ENCODE assay signal across 10 cellular contexts in genomic region chr9:136725612-136726011, GRCh38. TPM values are rescaled to one million over a fixed set of nuclear protein-coding genes. Genes with fewer than 3 reads are reported as not detected.
DNase-seq lines count a peak whose midpoint lies in the region; ATAC-seq, FAIRE-seq and TF ChIP-seq lines count a peak whose summit lies in the region.
"Had no signal": no experiment of that assay in that cellular context is flagged by ENCODE, and none has a peak within 500 bp of the region (broad histone marks: within the 10 kb centered on the region; RNA-seq: fewer than 3 reads in every experiment).

No MANE protein-coding gene starts in this region.

- no peaks in the 10 kb centered on the region for H3K9me3 Mint-ChIP-seq in activated naive CD8-positive, alpha-beta T cell (ENCODE audit: low read depth)

- H3K4me3 ChIP-seq in HepG2 (replicated peaks in 1 of 3; ENCODE audit: insufficient read depth in 1 of 3, low read depth in 2 of 3, low read length in 3 of 3) (peak overlapping the region in 2 of 3 experiments; percentile 89; a peak in 5 of 6 replicates), right lobe of liver (no peak overlapping the region), iPS-20b (ENCODE audit: low read length) (peak overlapping the region; percentile 100)
- H3K4me3 ChIP-seq: body of pancreas had no signal

- TF ChIP-seq CTCF in HepG2 (CRISPR knock-in tag; IDR thresholded peaks at IDR 0.05) (no peak), right lobe of liver (IDR thresholded peaks at IDR 0.05) (no peak), omental fat pad (IDR thresholded peaks at IDR 0.05) (no peak)

- peak overlapping the region; percentile 99 for H3K4me3 Mint-ChIP-seq in activated naive CD8-positive, alpha-beta T cell

- in situ Hi-C loops in HepG2 (cut with HindIII; ENCODE audit: extremely low pct_ligation_motif_present, low pct_unique_long_range_greater_than_20kb): no loop called here

- DNase-seq in HepG2 (ENCODE audit: low spot score): no peak
- no peak for DNase-seq in right lobe of liver
- DNase-seq in urothelium cell line (ENCODE audit: low spot score): peak; percentile 54
- no peak for DNase-seq in DMS153 treated with DMSO at 0.1 percent for 48 hours (lab: John Stamatoyannopoulos, UW; ENCODE audit: unreplicated experiment)
- no peak for DNase-seq in omental fat pad (ENCODE audit: low spot score)
- no peak for DNase-seq in activated CD4-positive, alpha-beta T cell treated with anti-CD3 and anti-CD28 coated beads for 1 hour
- DNase-seq: body of pancreas, NCI-H748 treated with DMSO at 0.1 percent for 48 hours had no signal

- H3K4me1 ChIP-seq in HepG2 (ENCODE audit: insufficient read depth, low read length) (peaks cover 50% of the 10 kb centered on the region), right lobe of liver (peaks cover 0 to 17% (median 7%) of the 10 kb centered on the region in 4 donors), iPS-20b (ENCODE audit: insufficient read depth, low read length) (peaks cover 11% of the 10 kb centered on the region)

- H3K27ac ChIP-seq in HepG2 (ENCODE audit: extremely low read length, insufficient read depth, low read length): no peak overlapping the region
- H3K27ac ChIP-seq in right lobe of liver: no peak overlapping the region
- no peak overlapping the region for H3K27ac ChIP-seq in iPS-20b (ENCODE audit: low read length)

- peak overlapping the region; percentile 97 for H3K4me2 ChIP-seq in HepG2 (ENCODE audit: low read depth, low read length)

- H3K27me3 ChIP-seq in HepG2 (ENCODE audit: control insufficient read depth in 1 of 2, insufficient read depth in 2 of 2, low read length in 2 of 2) (no peaks in the 10 kb centered on the region; a peak in 1 of 5 replicates), right lobe of liver (no peaks in the 10 kb centered on the region), iPS-20b (ENCODE audit: insufficient read depth, low read length) (peaks cover 18% of the 10 kb centered on the region)
- H3K27me3 ChIP-seq: body of pancreas had no signal

- no peak for TF ChIP-seq EP300 in HepG2 (IDR thresholded peaks at IDR 0.05; ENCODE audit: low read depth in 2 of 2, low read length in 2 of 2)
- no peak for TF ChIP-seq EP300 in HepG2 (CRISPR knock-in tag; IDR thresholded peaks at IDR 0.05; ENCODE audit: borderline replicate concordance)

- POLR2A ChIA-PET in HepG2 (lab: Yijun Ruan, JAX): interaction anchor here (0.8 kb wide), 1 partner anchor 28 kb away, joined by 3 read pairs; no protein-coding TSS in a partner anchor

- H3K4me1 Mint-ChIP-seq in activated naive CD8-positive, alpha-beta T cell (ENCODE audit: low read depth): peaks cover 31% of the 10 kb centered on the region

- H3K36me3 ChIP-seq in HepG2 (replicated peaks in 1 of 2; ENCODE audit: control insufficient read depth in 1 of 2, insufficient read depth in 2 of 2, low read length in 2 of 2) (peaks cover 11 to 20% of the 10 kb centered on the region in 2 experiments; a peak in 4 of 5 replicates), right lobe of liver (peaks cover 0 to 39% (median 24%) of the 10 kb centered on the region in 4 donors), iPS-20b (ENCODE audit: insufficient read depth, low read depth, low read length) (peaks cover 48% of the 10 kb centered on the region)

- H3K9ac ChIP-seq in HepG2 (ENCODE audit: insufficient read depth, low read depth, low read length) (peak overlapping the region; percentile 90; the same call in 1 of the 2 replicates), iPS-20b (ENCODE audit: low read depth, low read length) (peak overlapping the region; percentile 99; the same call in 1 of the 2 replicates)

- TF ChIP-seq POLR2A in HepG2 (IDR thresholded peaks at IDR 0.05; ENCODE audit: insufficient read depth in 1 of 2, low read depth in 2 of 2, low read length in 2 of 2) (no peak), right lobe of liver (IDR thresholded peaks at IDR 0.05) (no peak)

- H2AFZ ChIP-seq in HepG2 (ENCODE audit: low read length): no peak overlapping the region

- no peaks in the 10 kb centered on the region for H3K27me3 Mint-ChIP-seq in activated naive CD8-positive, alpha-beta T cell

- WGBS in HepG2 (ENCODE audit: low lambda C conversion rate): 80% methylated on average over 10 of the region's 10 CpGs
- WGBS in right lobe of liver (ENCODE audit: insufficient coverage, low coverage, low lambda C conversion rate, missing lambda C conversion rate): 44% methylated on average over 3 of the region's 10 CpGs

- H3K79me2 ChIP-seq in HepG2 (ENCODE audit: insufficient read depth, low read length): peaks cover 31% of the 10 kb centered on the region

- no TSS peak for BruUV-seq in HepG2 (replicated peaks; lab: Mats Ljungman, UMichigan)

- TF ChIP-seq RAD21 in HepG2 (CRISPR knock-in tag; IDR thresholded peaks at IDR 0.05): no peak

- H4K20me1 ChIP-seq in HepG2 (ENCODE audit: insufficient read depth, low read length): peaks cover 52% of the 10 kb centered on the region

- no peak for FAIRE-seq in HepG2 (lab: Jason Lieb, UNC)
- no peak for FAIRE-seq in urothelium cell line (lab: Jason Lieb, UNC)

- ATAC-seq in HepG2 (no peak), right lobe of liver (no peak), omental fat pad (ENCODE audit: low FRiP score) (no peak)
- ATAC-seq: body of pancreas had no signal

- H3K9me3 ChIP-seq in HepG2 (ENCODE audit: low read length): no peaks in the 10 kb centered on the region
- no peaks in the 10 kb centered on the region for H3K9me3 ChIP-seq in right lobe of liver
- no peaks in the 10 kb centered on the region for H3K9me3 ChIP-seq in iPS-20b (ENCODE audit: insufficient read depth, low read depth, low read length)
- H3K9me3 ChIP-seq: body of pancreas had no signal

- peaks cover 7% of the 10 kb centered on the region for H3K36me3 Mint-ChIP-seq in activated naive CD8-positive, alpha-beta T cell

- peak overlapping the region; percentile 46 for H3K27ac Mint-ChIP-seq in activated naive CD8-positive, alpha-beta T cell

- intact Hi-C loops in HepG2 (cut with micrococcal nuclease; ENCODE audit: unreplicated experiment): no loop called here
- intact Hi-C loops in right lobe of liver (cut with DNase I): no loop called here

- CTCF ChIA-PET in HepG2 (lab: Yijun Ruan, JAX; ENCODE audit: low intra/inter-chr PET ratio, low total read pairs): no interaction called here

RNA-seq across cellular contexts. Expression of gene DIPK1B, which starts 13.2 kb away (rescaled TPM):
- 0.18 and 0.28 TPM in 2 replicates for total RNA-seq in HepG2 (2016; rRNA removed; fragmentation: Illumina TruSeq; extraction: Trizol)
- total RNA-seq in HepG2 (2016; cell fraction: cytosol; rRNA removed; fragmentation: Illumina TruSeq; extraction: Trizol; ENCODE audit: low read depth): 0.91 and 1.1 TPM in 2 replicates
- 0.28 and 0.41 TPM in 2 replicates for total RNA-seq in HepG2 (2016; cell fraction: insoluble cytoplasmic fraction; rRNA removed; fragmentation: Illumina TruSeq; extraction: Trizol)
- 0.99 and 1.2 TPM in 2 replicates for total RNA-seq in HepG2 (2016; cell fraction: membrane; rRNA removed; fragmentation: Illumina TruSeq; extraction: Trizol)
- total RNA-seq in HepG2 (2016; cell fraction: nucleus; rRNA removed; fragmentation: Illumina TruSeq; extraction: Trizol): 0.16 TPM in 1 of 2 replicates, not detected in the other
- polyA plus RNA-seq in HepG2 (2011; rRNA removed): 3.9 and 7.2 TPM in 2 replicates
- 4.8 and 7.5 TPM in 2 replicates for polyA plus RNA-seq in HepG2 (2011; cell fraction: cytosol; rRNA removed)
- 17.3 and 19.2 TPM in 2 replicates for polyA plus RNA-seq in HepG2 (2011; cell fraction: nucleus; rRNA removed)
- 3.2 TPM in 2 replicates for polyA plus RNA-seq in HepG2 (2012)
- 1.3 TPM in 2 replicates for polyA plus RNA-seq in HepG2 (2016; cell fraction: cytosol; fragmentation: Illumina TruSeq; extraction: Trizol; ENCODE audit: low read depth)
- polyA plus RNA-seq in HepG2 (2016; cell fraction: insoluble cytoplasmic fraction; fragmentation: Illumina TruSeq; extraction: Trizol; ENCODE audit: low read depth): 0.28 and 0.45 TPM in 2 replicates
- polyA plus RNA-seq in HepG2 (2016; cell fraction: membrane; fragmentation: Illumina TruSeq; extraction: Trizol; ENCODE audit: low read depth): 1.1 TPM in 2 replicates
- polyA plus RNA-seq in HepG2 (2016; cell fraction: nucleus; fragmentation: Illumina TruSeq; extraction: Trizol; ENCODE audit: insufficient read depth, low read depth): 0.56 and 0.57 TPM in 2 replicates
- polyA minus RNA-seq in HepG2 (2011; rRNA and poly(A)+ RNA removed; ENCODE audit: low replicate concordance): 0.07 and 7.1 TPM in 2 replicates
- polyA minus RNA-seq in HepG2 (2011; cell fraction: cytosol; rRNA and poly(A)+ RNA removed): 2.7 and 3.6 TPM in 2 replicates
- 1.2 TPM in 2 replicates for polyA minus RNA-seq in HepG2 (2011; cell fraction: nucleus; rRNA and poly(A)+ RNA removed)
- total RNA-seq in right lobe of liver: 1 to 10 TPM; 1.4 to 7.7 (median 5.1) TPM
- 10 to 100 TPM in 1 of 4 donors, 1 to 10 TPM in 3; 4.4 to 12.8 (median 7.5) TPM for total RNA-seq in omental fat pad

RNA-seq across cellular contexts. Expression of gene LCN10, which starts 17.1 kb away (rescaled TPM):
- total RNA-seq in HepG2 (2016; rRNA removed; fragmentation: Illumina TruSeq; extraction: Trizol) (0.14 and 0.53 TPM in 2 replicates), right lobe of liver (under 1 TPM in 4 of 6 experiments, not detected in 2; 0.23 to 0.81 (median 0.32) TPM), omental fat pad (10 to 100 TPM in 1 of 4 donors, 1 to 10 TPM in 3; 3.5 to 10.2 (median 5.0) TPM)
- not detected in 2 replicates for total RNA-seq in HepG2 (2016; cell fraction: cytosol; rRNA removed; fragmentation: Illumina TruSeq; extraction: Trizol; ENCODE audit: low read depth)
- total RNA-seq in HepG2 (2016; cell fraction: insoluble cytoplasmic fraction; rRNA removed; fragmentation: Illumina TruSeq; extraction: Trizol): 0.13 and 0.19 TPM in 2 replicates
- total RNA-seq in HepG2 (2016; cell fraction: membrane; rRNA removed; fragmentation: Illumina TruSeq; extraction: Trizol): 0.34 TPM in 2 replicates
- 0.22 TPM in 1 of 2 replicates, not detected in the other for total RNA-seq in HepG2 (2016; cell fraction: nucleus; rRNA removed; fragmentation: Illumina TruSeq; extraction: Trizol)
- polyA plus RNA-seq in HepG2 (2011; rRNA removed): 0.61 and 0.84 TPM in 2 replicates
- polyA plus RNA-seq in HepG2 (2011; cell fraction: cytosol; rRNA removed): 0.82 and 1.0 TPM in 2 replicates
- polyA plus RNA-seq in HepG2 (2011; cell fraction: nucleus; rRNA removed): 0.85 and 1.8 TPM in 2 replicates
- polyA plus RNA-seq in HepG2 (2012): 1.5 and 1.8 TPM in 2 replicates
- 0.18 and 0.24 TPM in 2 replicates for polyA plus RNA-seq in HepG2 (2016; cell fraction: cytosol; fragmentation: Illumina TruSeq; extraction: Trizol; ENCODE audit: low read depth)
- polyA plus RNA-seq in HepG2 (2016; cell fraction: insoluble cytoplasmic fraction; fragmentation: Illumina TruSeq; extraction: Trizol; ENCODE audit: low read depth): 0.27 and 0.43 TPM in 2 replicates
- 0.15 and 0.43 TPM in 2 replicates for polyA plus RNA-seq in HepG2 (2016; cell fraction: membrane; fragmentation: Illumina TruSeq; extraction: Trizol; ENCODE audit: low read depth)
- polyA plus RNA-seq in HepG2 (2016; cell fraction: nucleus; fragmentation: Illumina TruSeq; extraction: Trizol; ENCODE audit: insufficient read depth, low read depth): 0.41 and 0.74 TPM in 2 replicates
- 0.30 and 1.0 TPM in 2 replicates for polyA minus RNA-seq in HepG2 (2011; rRNA and poly(A)+ RNA removed; ENCODE audit: low replicate concordance)
- not detected in 2 replicates for polyA minus RNA-seq in HepG2 (2011; cell fraction: cytosol; rRNA and poly(A)+ RNA removed)
- polyA minus RNA-seq in HepG2 (2011; cell fraction: nucleus; rRNA and poly(A)+ RNA removed): not detected in 2 replicates

RNA-seq across cellular contexts. Expression of gene LCN6, which starts 22.7 kb away (rescaled TPM):
- total RNA-seq in HepG2 (2016; rRNA removed; fragmentation: Illumina TruSeq; extraction: Trizol) (not detected in 2 replicates), right lobe of liver (under 1 TPM in 2 of 6 experiments, not detected in 4; 0.26 to 0.63 TPM), omental fat pad (10 to 100 TPM in 2 of 4 donors, 1 to 10 TPM in 2; 5.0 to 24.1 (median 9.0) TPM)
- not detected in 2 replicates for total RNA-seq in HepG2 (2016; cell fraction: cytosol; rRNA removed; fragmentation: Illumina TruSeq; extraction: Trizol; ENCODE audit: low read depth)
- total RNA-seq in HepG2 (2016; cell fraction: insoluble cytoplasmic fraction; rRNA removed; fragmentation: Illumina TruSeq; extraction: Trizol): not detected in 2 replicates
- not detected in 2 replicates for total RNA-seq in HepG2 (2016; cell fraction: membrane; rRNA removed; fragmentation: Illumina TruSeq; extraction: Trizol)
- not detected in 2 replicates for total RNA-seq in HepG2 (2016; cell fraction: nucleus; rRNA removed; fragmentation: Illumina TruSeq; extraction: Trizol)
- not detected in 2 replicates for polyA plus RNA-seq in HepG2 (2011; rRNA removed)
- polyA plus RNA-seq in HepG2 (2011; cell fraction: cytosol; rRNA removed): not detected in 2 replicates
- not detected in 2 replicates for polyA plus RNA-seq in HepG2 (2011; cell fraction: nucleus; rRNA removed)
- polyA plus RNA-seq in HepG2 (2012): not detected in 2 replicates
- not detected in 2 replicates for polyA plus RNA-seq in HepG2 (2016; cell fraction: cytosol; fragmentation: Illumina TruSeq; extraction: Trizol; ENCODE audit: low read depth)
- polyA plus RNA-seq in HepG2 (2016; cell fraction: insoluble cytoplasmic fraction; fragmentation: Illumina TruSeq; extraction: Trizol; ENCODE audit: low read depth): not detected in 2 replicates
- not detected in 2 replicates for polyA plus RNA-seq in HepG2 (2016; cell fraction: membrane; fragmentation: Illumina TruSeq; extraction: Trizol; ENCODE audit: low read depth)
- not detected in 2 replicates for polyA plus RNA-seq in HepG2 (2016; cell fraction: nucleus; fragmentation: Illumina TruSeq; extraction: Trizol; ENCODE audit: insufficient read depth, low read depth)
- not detected in 2 replicates for polyA minus RNA-seq in HepG2 (2011; rRNA and poly(A)+ RNA removed; ENCODE audit: low replicate concordance)
- polyA minus RNA-seq in HepG2 (2011; cell fraction: cytosol; rRNA and poly(A)+ RNA removed): not detected in 2 replicates
- polyA minus RNA-seq in HepG2 (2011; cell fraction: nucleus; rRNA and poly(A)+ RNA removed): not detected in 2 replicates
- total RNA-seq: body of pancreas had no signal

RNA-seq across cellular contexts. Expression of gene LCN8, which starts 32.4 kb away (rescaled TPM):
- not detected in 2 replicates for total RNA-seq in HepG2 (2016; rRNA removed; fragmentation: Illumina TruSeq; extraction: Trizol)
- total RNA-seq in HepG2 (2016; cell fraction: cytosol; rRNA removed; fragmentation: Illumina TruSeq; extraction: Trizol; ENCODE audit: low read depth): not detected in 2 replicates
- total RNA-seq in HepG2 (2016; cell fraction: insoluble cytoplasmic fraction; rRNA removed; fragmentation: Illumina TruSeq; extraction: Trizol): not detected in 2 replicates
- total RNA-seq in HepG2 (2016; cell fraction: membrane; rRNA removed; fragmentation: Illumina TruSeq; extraction: Trizol): not detected in 2 replicates
- total RNA-seq in HepG2 (2016; cell fraction: nucleus; rRNA removed; fragmentation: Illumina TruSeq; extraction: Trizol): not detected in 2 replicates
- polyA plus RNA-seq in HepG2 (2011; rRNA removed): 0.15 TPM in 1 of 2 replicates, not detected in the other
- polyA plus RNA-seq in HepG2 (2011; cell fraction: cytosol; rRNA removed): 0.01 TPM in 1 of 2 replicates, not detected in the other
- 0.64 and 1.8 TPM in 2 replicates for polyA plus RNA-seq in HepG2 (2011; cell fraction: nucleus; rRNA removed)
- polyA plus RNA-seq in HepG2 (2012): not detected in 2 replicates
- polyA plus RNA-seq in HepG2 (2016; cell fraction: cytosol; fragmentation: Illumina TruSeq; extraction: Trizol; ENCODE audit: low read depth): not detected in 2 replicates
- not detected in 2 replicates for polyA plus RNA-seq in HepG2 (2016; cell fraction: insoluble cytoplasmic fraction; fragmentation: Illumina TruSeq; extraction: Trizol; ENCODE audit: low read depth)
- not detected in 2 replicates for polyA plus RNA-seq in HepG2 (2016; cell fraction: membrane; fragmentation: Illumina TruSeq; extraction: Trizol; ENCODE audit: low read depth)
- not detected in 2 replicates for polyA plus RNA-seq in HepG2 (2016; cell fraction: nucleus; fragmentation: Illumina TruSeq; extraction: Trizol; ENCODE audit: insufficient read depth, low read depth)
- not detected in 2 replicates for polyA minus RNA-seq in HepG2 (2011; rRNA and poly(A)+ RNA removed; ENCODE audit: low replicate concordance)
- polyA minus RNA-seq in HepG2 (2011; cell fraction: cytosol; rRNA and poly(A)+ RNA removed): not detected in 2 replicates
- polyA minus RNA-seq in HepG2 (2011; cell fraction: nucleus; rRNA and poly(A)+ RNA removed): not detected in 2 replicates
- not detected for total RNA-seq in right lobe of liver
- total RNA-seq in omental fat pad: not detected
- total RNA-seq: body of pancreas had no signal

RNA-seq across cellular contexts. Expression of gene AGPAT2, which starts 38.4 kb away (rescaled TPM):
- total RNA-seq in HepG2 (2016; rRNA removed; fragmentation: Illumina TruSeq; extraction: Trizol) (2.5 and 3.9 TPM in 2 replicates), right lobe of liver (100 to 1,000 TPM; 117 to 379 (median 184) TPM), omental fat pad (100 to 1,000 TPM; 391 to 854 (median 473) TPM)
- 5.2 and 5.9 TPM in 2 replicates for total RNA-seq in HepG2 (2016; cell fraction: cytosol; rRNA removed; fragmentation: Illumina TruSeq; extraction: Trizol; ENCODE audit: low read depth)
- total RNA-seq in HepG2 (2016; cell fraction: insoluble cytoplasmic fraction; rRNA removed; fragmentation: Illumina TruSeq; extraction: Trizol): 2.1 and 3.5 TPM in 2 replicates
- total RNA-seq in HepG2 (2016; cell fraction: membrane; rRNA removed; fragmentation: Illumina TruSeq; extraction: Trizol): 6.3 and 6.7 TPM in 2 replicates
- total RNA-seq in HepG2 (2016; cell fraction: nucleus; rRNA removed; fragmentation: Illumina TruSeq; extraction: Trizol): 3.1 and 3.9 TPM in 2 replicates
- 25.8 and 33.0 TPM in 2 replicates for polyA plus RNA-seq in HepG2 (2011; rRNA removed)
- polyA plus RNA-seq in HepG2 (2011; cell fraction: cytosol; rRNA removed): 34.1 and 37.6 TPM in 2 replicates
- polyA plus RNA-seq in HepG2 (2011; cell fraction: nucleus; rRNA removed): 32.1 and 35.6 TPM in 2 replicates
- 9.3 and 10.6 TPM in 2 replicates for polyA plus RNA-seq in HepG2 (2012)
- 8.4 and 9.1 TPM in 2 replicates for polyA plus RNA-seq in HepG2 (2016; cell fraction: cytosol; fragmentation: Illumina TruSeq; extraction: Trizol; ENCODE audit: low read depth)
- 3.6 and 3.8 TPM in 2 replicates for polyA plus RNA-seq in HepG2 (2016; cell fraction: insoluble cytoplasmic fraction; fragmentation: Illumina TruSeq; extraction: Trizol; ENCODE audit: low read depth)
- polyA plus RNA-seq in HepG2 (2016; cell fraction: membrane; fragmentation: Illumina TruSeq; extraction: Trizol; ENCODE audit: low read depth): 9.7 and 9.8 TPM in 2 replicates
- polyA plus RNA-seq in HepG2 (2016; cell fraction: nucleus; fragmentation: Illumina TruSeq; extraction: Trizol; ENCODE audit: insufficient read depth, low read depth): 8.2 and 8.4 TPM in 2 replicates
- 34.1 and 96.5 TPM in 2 replicates for polyA minus RNA-seq in HepG2 (2011; rRNA and poly(A)+ RNA removed; ENCODE audit: low replicate concordance)
- polyA minus RNA-seq in HepG2 (2011; cell fraction: cytosol; rRNA and poly(A)+ RNA removed): 12.3 and 17.9 TPM in 2 replicates
- polyA minus RNA-seq in HepG2 (2011; cell fraction: nucleus; rRNA and poly(A)+ RNA removed): 6.1 and 6.2 TPM in 2 replicates

Comparison
In these comparisons a context has a peak if more than half of its experiments do, and no peak if none do; other contexts are left out.
1. H3K4me3 ChIP-seq: peak in HepG2 (2 of 3) and iPS-20b (single experiment); none in right lobe of liver (0 of 3).